In the genomic region with DNA sequence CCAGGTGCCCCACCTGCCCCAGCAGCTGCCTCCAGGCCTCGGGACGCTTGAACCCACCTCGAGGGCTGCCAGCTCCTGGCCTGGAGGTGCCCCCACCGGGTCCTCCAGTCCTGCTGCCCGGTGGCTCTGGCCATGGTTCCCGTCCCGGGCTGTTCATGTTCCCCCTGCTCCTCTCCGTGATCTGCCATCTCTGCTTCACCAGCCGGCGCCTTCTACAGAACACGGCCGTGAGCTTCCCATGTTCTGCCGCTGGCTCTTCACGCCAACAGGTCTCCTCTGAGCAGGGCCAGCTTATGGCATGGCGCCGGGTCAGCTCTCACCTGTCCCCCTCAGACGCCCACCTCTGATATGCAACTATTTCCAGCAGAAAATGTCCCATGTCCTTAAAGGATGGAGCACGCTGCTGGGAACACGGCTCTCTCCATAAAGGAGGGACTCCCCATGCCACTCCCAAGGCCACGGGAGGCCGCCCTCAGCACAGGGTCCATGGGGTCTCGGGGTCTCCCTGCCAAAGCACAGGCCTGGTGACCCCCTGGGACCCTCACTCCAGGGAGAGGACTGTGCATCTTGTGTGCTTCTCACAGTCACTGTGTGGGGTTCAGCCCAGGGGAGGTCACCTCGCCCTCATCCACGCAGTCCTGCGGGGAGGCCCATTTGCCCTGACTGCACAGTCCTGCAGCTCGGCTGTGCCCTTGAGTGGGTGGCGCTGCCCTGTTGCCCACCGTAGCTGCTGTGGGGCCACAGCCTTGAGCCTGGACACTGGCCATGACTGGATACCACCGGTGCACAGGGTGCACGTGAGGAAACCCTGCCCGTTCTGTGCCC, we compare ENCODE assay signal across 20 cellular contexts.
"Had no signal": no experiment of that assay in that cellular context is flagged by ENCODE, and none has a peak within 500 bp of the region (broad histone marks: within the 10 kb centered on the region; RNA-seq: fewer than 3 reads in every experiment).

No MANE protein-coding gene starts in this region.

- H3K4me1 Mint-ChIP-seq: brain had no signal

- H3K4me3 ChIP-seq: colonic mucosa, left lung, ovary had no signal

- ATAC-seq: activated CD4-positive, CD25-positive, alpha-beta regulatory T cell treated with anti-CD3 and anti-CD28 coated beads, Interleukin-2, amount 50 U/mL, for 24 hours; left lung had no signal

- H3K27ac Mint-ChIP-seq: activated naive CD8-positive, alpha-beta T cell treated with anti-CD3 and anti-CD28 coated beads, Interleukin-2, amount 10 ng/mL, durations not matched to agents 7 days and 5 days; activated T-cell treated with anti-CD3 and anti-CD28 coated beads, Interleukin-2, amount 50 U/mL, for 72 hours; brain; stimulated activated naive CD8-positive, alpha-beta T cell treated with anti-CD3 and anti-CD28 coated beads, Interleukin-15, Interleukin-2, amounts not matched to agents 100 ng/mL and 50 ng/mL, for 24 hours had no signal

- DNase-seq: activated CD4-positive, alpha-beta T cell treated with anti-CD3 and anti-CD28 coated beads, Interleukin-2, amount 50 U/mL, for 1 hour; activated CD8-positive, alpha-beta memory T cell treated with anti-CD3 and anti-CD28 coated beads for 24 hours; activated CD8-positive, alpha-beta memory T cell treated with anti-CD3 and anti-CD28 coated beads, Interleukin-2, amount 50 U/mL, for 48 hours; activated naive CD8-positive, alpha-beta T cell treated with anti-CD3 and anti-CD28 coated beads, Interleukin-2, amount 10 ng/mL, durations not matched to agents 7 days and 5 days; activated T-cell treated with anti-CD3 and anti-CD28 coated beads, Interleukin-2, amount 50 U/mL, for 72 hours; central memory CD4-positive, alpha-beta T cell; colonic mucosa; erythroblast; foreskin melanocyte; head of caudate nucleus; stimulated activated CD4-positive, alpha-beta T cell treated with anti-CD3 and anti-CD28 coated beads, Interleukin-12 subunit alpha, Interleukin-12 subunit beta, amount 100 ng/mL, for 4 hours; stimulated activated CD4-positive, alpha-beta T cell treated with anti-CD3 and anti-CD28 coated beads, Interleukin-2, amount 100 ng/mL, for 24 hours; T-helper 1 cell; T1000; trophoblast cell had no signal

- H3K36me3 ChIP-seq: colonic mucosa, left lung, ovary had no signal

- H3K9me3 ChIP-seq: colonic mucosa, ovary had no signal

- H3K4me1 ChIP-seq: colonic mucosa had no signal

- H3K4me3 Mint-ChIP-seq: activated naive CD8-positive, alpha-beta T cell treated with anti-CD3 and anti-CD28 coated beads, Interleukin-2, amount 10 ng/mL, durations not matched to agents 7 days and 5 days; activated T-cell treated with anti-CD3 and anti-CD28 coated beads, Interleukin-2, amount 50 U/mL, for 72 hours; brain; stimulated activated naive CD8-positive, alpha-beta T cell treated with anti-CD3 and anti-CD28 coated beads, Interleukin-15, Interleukin-2, amounts not matched to agents 100 ng/mL and 50 ng/mL, for 24 hours had no signal

- H3K27me3 Mint-ChIP-seq: brain had no signal

- H3K27ac ChIP-seq: colonic mucosa, left lung, ovary had no signal

- H3K27me3 ChIP-seq: colonic mucosa, left lung, ovary had no signal
